Comparison of ENCODE assay signal across 11 cellular contexts in the genomic region with DNA sequence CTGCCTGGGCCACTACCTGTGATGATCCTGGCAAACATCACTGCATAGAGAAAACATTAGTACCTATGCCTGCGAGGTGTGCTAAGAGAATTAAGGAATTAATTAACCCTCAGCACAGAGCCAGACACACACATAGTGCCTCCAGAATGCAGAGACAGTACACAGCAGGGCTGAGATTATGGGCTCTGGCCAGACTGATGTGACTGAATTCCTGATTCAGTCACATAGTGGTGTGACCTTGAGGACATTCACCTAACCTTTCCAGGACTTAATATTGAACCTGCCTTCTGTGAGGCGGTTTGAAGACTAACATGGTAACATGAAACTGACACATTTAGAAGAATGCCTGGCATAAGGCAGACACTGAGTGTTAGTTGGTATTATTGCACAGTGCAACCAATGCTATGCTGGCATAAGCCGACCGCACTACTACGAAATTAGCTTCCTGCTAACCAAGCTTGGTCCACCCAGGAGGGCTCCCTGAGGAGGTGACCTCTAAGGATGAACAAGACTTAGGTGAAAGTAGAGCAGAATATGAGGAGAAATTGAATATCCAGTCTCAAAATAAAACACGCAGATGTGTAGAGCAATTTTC. TPM values are rescaled to one million over a fixed set of nuclear protein-coding genes. Genes with fewer than 3 reads are reported as not detected.
DNase-seq lines count a peak whose midpoint lies in the region; ATAC-seq and TF ChIP-seq lines count a peak whose summit lies in the region.
"Had no signal": no experiment of that assay in that cellular context is flagged by ENCODE, and none has a peak within 500 bp of the region (broad histone marks: within the 10 kb centered on the region; RNA-seq: fewer than 3 reads in every experiment).

No MANE protein-coding gene starts in this region.

- H3K27ac ChIP-seq in HEK293 (ENCODE audit: extremely low read depth, low read depth, low read length): no peak overlapping the region
- peak overlapping the region; percentile 63 for H3K27ac ChIP-seq in right cardiac atrium (ENCODE audit: low read length)
- peak overlapping the region in 17 of 21 experiments; percentile 11 to 82 (median 56) for H3K27ac ChIP-seq in skin epidermis

- intact Hi-C loops in activated B cell treated with CpG ODN at 0.5 μM for 24 hours (cut with micrococcal nuclease) (loop anchor here (5.0 kb wide), 1 partner anchor 47 kb away; no protein-coding TSS in a partner anchor), right cardiac atrium (cut with DNase I) (loop anchor here (2.0 to 5.0 kb wide), 4 partner anchors 62 to 137 kb away; no protein-coding TSS in a partner anchor)

- WGBS in right cardiac atrium: 74% methylated on average over 6 of the region's 6 CpGs

- no peak overlapping the region for H3K4me3 Mint-ChIP-seq in activated B cell treated with CpG ODN at 0.5 μM for 24 hours

- H3K9me3 Mint-ChIP-seq in activated B cell treated with CpG ODN at 0.5 μM for 24 hours: peaks cover 2% of the 10 kb centered on the region

- peaks cover 0 to 11% of the 10 kb centered on the region in 2 experiments for H3K36me3 ChIP-seq in HEK293 (ENCODE audit: control insufficient read depth in 2 of 2, insufficient read depth in 1 of 2, low read length in 2 of 2)

- H3K4me3 ChIP-seq in HEK293 (ENCODE audit: low read depth, low read length) (no peak overlapping the region), right cardiac atrium (ENCODE audit: low read length) (no peak overlapping the region), skin epidermis (no peak overlapping the region)

- CTCF ChIA-PET in HEK293 (lab: Yijun Ruan, JAX): interaction anchor here (0.6 to 16.2 kb wide), 26 partner anchors 8 to 429 kb away, joined by 3 to 254 read pairs (median 6); a partner anchor contains a TSS
- CTCF ChIA-PET in activated B cell treated with CpG ODN at 0.5 μM for 24 hours (lab: Charles Lee): interaction anchor here (0.7 to 12.0 kb wide), 27 partner anchors 12 to 429 kb away, joined by 3 to 208 read pairs (median 7); a partner anchor contains a TSS

- H3K27me3 ChIP-seq in right cardiac atrium (ENCODE audit: control insufficient read depth, insufficient read depth): no peaks in the 10 kb centered on the region

- TF ChIP-seq CTCF in HEK293 (tag by site-specific recombination; IDR thresholded peaks at IDR 0.05) (no peak), activated B cell treated with CpG ODN at 0.5 μM for 24 hours (IDR thresholded peaks at IDR 0.05) (no peak)

- no peaks in the 10 kb centered on the region for H3K27me3 Mint-ChIP-seq in activated B cell treated with CpG ODN at 0.5 μM for 24 hours

- peaks cover 13% of the 10 kb centered on the region for H3K36me3 Mint-ChIP-seq in activated B cell treated with CpG ODN at 0.5 μM for 24 hours (ENCODE audit: low read depth)

- no peaks in the 10 kb centered on the region for H3K9me3 ChIP-seq in HEK293 (ENCODE audit: control insufficient read depth, insufficient read depth, low read depth, low read length)
- no peaks in the 10 kb centered on the region for H3K9me3 ChIP-seq in right cardiac atrium (ENCODE audit: control insufficient read depth, low read length)

- peaks cover 57% of the 10 kb centered on the region for H3K4me1 Mint-ChIP-seq in activated B cell treated with CpG ODN at 0.5 μM for 24 hours

- H3K4me1 ChIP-seq in HEK293 (ENCODE audit: control insufficient read depth, insufficient read depth, low read length) (no peaks in the 10 kb centered on the region), right cardiac atrium (ENCODE audit: control insufficient read depth, insufficient read depth, low read length) (peaks cover 6% of the 10 kb centered on the region)

- no peak for ATAC-seq in activated B cell treated with CpG ODN at 0.5 μM for 24 hours (ENCODE audit: low read depth)
- ATAC-seq in right cardiac atrium: peak; percentile 26 to 33
- no peak for ATAC-seq in HG02938 (IDR thresholded peaks at IDR 0.05; ENCODE audit: unreplicated experiment)
- ATAC-seq in HG02571 (IDR thresholded peaks at IDR 0.05; ENCODE audit: unreplicated experiment): no peak

- peak overlapping the region; percentile 85 for H3K27ac Mint-ChIP-seq in activated B cell treated with CpG ODN at 0.5 μM for 24 hours

- DNase-seq in activated B cell treated with CpG ODN at 0.5 μM for 24 hours (no peak), right cardiac atrium (peak in 1 of 3 donors; percentile 29), NCI-H1105 treated with DMSO at 0.1 percent for 48 hours (lab: John Stamatoyannopoulos, UW) (no peak), DMS153 treated with DMSO at 0.1 percent for 48 hours (lab: John Stamatoyannopoulos, UW; ENCODE audit: unreplicated experiment) (no peak)
- DNase-seq: activated CD8-positive, alpha-beta memory T cell treated with anti-CD3 and anti-CD28 coated beads, Interleukin-2, amount 50 U/mL, for 48 hours; effector CD8-positive, alpha-beta T cell; islet precursor cell had no signal

- POLR2A ChIA-PET in HEK293 (lab: Yijun Ruan, JAX): interaction anchor here (0.6 to 1.6 kb wide), 3 partner anchors 26 to 174 kb away, joined by 3 to 10 read pairs (median 3); no protein-coding TSS in a partner anchor
- POLR2A ChIA-PET in activated B cell treated with CpG ODN at 0.5 μM for 24 hours (lab: Charles Lee): interaction anchor here (0.6 to 3.7 kb wide), 6 partner anchors 30 to 137 kb away, joined by 3 to 74 read pairs (median 4); a partner anchor contains a TSS

TF ChIP-seq in HEK293, 187 proteins besides CTCF, POLR2A, EP300 and RAD21:
- TF ChIP-seq, protein P1, sequence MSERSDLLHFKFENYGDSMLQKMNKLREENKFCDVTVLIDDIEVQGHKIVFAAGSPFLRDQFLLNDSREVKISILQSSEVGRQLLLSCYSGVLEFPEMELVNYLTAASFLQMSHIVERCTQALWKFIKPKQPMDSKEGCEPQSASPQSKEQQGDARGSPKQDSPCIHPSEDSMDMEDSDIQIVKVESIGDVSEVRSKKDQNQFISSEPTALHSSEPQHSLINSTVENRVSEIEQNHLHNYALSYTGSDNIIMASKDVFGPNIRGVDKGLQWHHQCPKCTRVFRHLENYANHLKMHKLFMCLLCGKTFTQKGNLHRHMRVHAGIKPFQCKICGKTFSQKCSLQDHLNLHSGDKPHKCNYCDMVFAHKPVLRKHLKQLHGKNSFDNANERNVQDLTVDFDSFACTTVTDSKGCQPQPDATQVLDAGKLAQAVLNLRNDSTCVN (tag by site-specific recombination; optimal IDR thresholded peaks at IDR 0.05): peak; percentile 11
- TF ChIP-seq ZNF341 (tag by site-specific recombination; IDR thresholded peaks at IDR 0.05; ENCODE audit: low read depth): no peak

RNA-seq across cellular contexts. Expression of a gene that starts 32.0 kb away (rescaled TPM):
- total RNA-seq in activated B cell treated with CpG ODN at 0.5 μM for 24 hours: 1.8 and 2.0 TPM in 2 replicates
- total RNA-seq in right cardiac atrium: 1 to 10 TPM; 2.9 to 6.2 (median 4.7) TPM
- 1.9 TPM for polyA plus RNA-seq in right cardiac atrium

Comparison
In these comparisons a context has a peak if more than half of its experiments do, and no peak if none do; other contexts are left out.
1. ATAC-seq: peak in right cardiac atrium (2 of 2); none in activated B cell treated with CpG ODN at 0.5 μM for 24 hours (single experiment), HG02938 (single experiment) and HG02571 (single experiment).